ENCODE assay signal across 15 cellular contexts in the genomic region with DNA sequence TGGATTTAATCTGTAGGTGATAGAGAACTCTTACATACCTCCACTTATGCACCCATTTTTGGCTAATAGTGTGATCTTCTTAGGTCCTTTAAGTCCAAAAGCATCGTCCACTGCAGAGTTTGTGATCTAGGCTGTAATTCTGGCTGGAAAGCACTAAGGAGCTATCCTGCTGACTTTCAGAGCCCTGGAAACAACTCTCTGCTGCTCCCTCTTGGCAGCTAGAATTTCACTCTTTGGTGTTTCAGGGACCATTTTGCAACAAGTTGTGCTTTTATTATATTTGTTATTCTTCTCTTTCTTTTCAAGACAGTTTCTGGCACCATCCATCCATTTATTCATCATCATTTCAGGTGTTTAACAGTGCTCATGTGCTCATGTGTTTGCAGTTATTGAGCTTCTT.
DNase-seq lines count a peak whose midpoint lies in the region; ATAC-seq and TF ChIP-seq lines count a peak whose summit lies in the region.
"Had no signal": no experiment of that assay in that cellular context is flagged by ENCODE, and none has a peak within 500 bp of the region (broad histone marks: within the 10 kb centered on the region; RNA-seq: fewer than 3 reads in every experiment).

No MANE protein-coding gene starts in this region.

- H2BK5ac ChIP-seq in IMR-90 (ENCODE audit: low read depth, low read length, poor library complexity, severe bottlenecking) = no peak overlapping the region

- WGBS in IMR-90 (ENCODE audit: extremely low coverage in 2 of 2, insufficient read length in 1 of 2), 2 experiments = no CpG with 5 or more reads among the region's 1 CpG

- TF ChIP-seq POLR2A in IMR-90 (IDR thresholded peaks at IDR 0.05; ENCODE audit: low read depth, low read length) = no peak

- in situ Hi-C loops in IMR-90 (cut with MboI; ENCODE audit: low sequenced_read_pairs) = no loop called here

- no TSS peak for BruUV-seq in IMR-90 (replicated peaks; lab: Mats Ljungman, UMichigan)

- H3K9ac ChIP-seq in IMR-90 (ENCODE audit: low read depth, low read length) = no peak overlapping the region

- H3K9me3 Mint-ChIP-seq in nephron = no peaks in the 10 kb centered on the region

- no peak overlapping the region for H2BK120ac ChIP-seq in IMR-90 (ENCODE audit: low read depth, low read length)

- H3K36me3 Mint-ChIP-seq in nephron (ENCODE audit: low read depth) = no peaks in the 10 kb centered on the region

- H4K8ac ChIP-seq in IMR-90 (ENCODE audit: low read depth in 2 of 2, low read length in 2 of 2) = no peak overlapping the region

- H4K5ac ChIP-seq in IMR-90 (ENCODE audit: low read depth, low read length) = no peak overlapping the region

- H3K27me3 ChIP-seq in IMR-90 (ENCODE audit: control insufficient read depth, insufficient read depth, low read length) = no peaks in the 10 kb centered on the region

- H3K27ac Mint-ChIP-seq in nephron = no peak overlapping the region

- H3K4me1 Mint-ChIP-seq in nephron = no peaks in the 10 kb centered on the region
- H3K4me1 Mint-ChIP-seq: central memory CD8-positive, alpha-beta T cell had no signal

- H3K9me1 ChIP-seq in IMR-90 (ENCODE audit: insufficient read depth, low read length) = no peaks in the 10 kb centered on the region

- intact Hi-C loops in IMR-90 (cut with micrococcal nuclease) = loop anchor here (1.0 kb wide), 1 partner anchor 104 kb away; no protein-coding TSS in a partner anchor

- H3K27me3 Mint-ChIP-seq in nephron (ENCODE audit: low read depth) = no peaks in the 10 kb centered on the region
- H3K27me3 Mint-ChIP-seq: central memory CD8-positive, alpha-beta T cell had no signal

- no peaks in the 10 kb centered on the region for H3K4me1 ChIP-seq in IMR-90 (ENCODE audit: control insufficient read depth, insufficient read depth, low read length)

- H2AK5ac ChIP-seq in IMR-90 (ENCODE audit: low read depth, low read length) = no peak overlapping the region

- POLR2A ChIA-PET in IMR-90 (lab: Charles Lee; ENCODE audit: unreplicated experiment) = no interaction called here

- no peak for TF ChIP-seq RAD21 in IMR-90 (IDR thresholded peaks at IDR 0.05; ENCODE audit: low read length)

- H3K56ac ChIP-seq in IMR-90 (ENCODE audit: extremely low read depth, insufficient read depth, low read length) = no peak overlapping the region

- DNase-seq in COLO829 (ENCODE audit: low spot score) (peak; percentile 22), IMR-90 (peak; percentile 2), choroid plexus epithelial cell (ENCODE audit: low read depth) (peak; percentile 11), kidney tubule cell (ENCODE audit: low spot score) (no peak), EL (no peak), nucleus accumbens (lab: John Stamatoyannopoulos, UW) (no peak)
- no peak for DNase-seq in stimulated activated CD4-positive, alpha-beta T cell treated with anti-CD3 and anti-CD28 coated beads, Interleukin-2, amount 100 ng/mL, for 48 hours
- DNase-seq: activated CD8-positive, alpha-beta memory T cell treated with anti-CD3 and anti-CD28 coated beads for 24 hours; activated naive CD4-positive, alpha-beta T cell treated with Interleukin-2 at 50 U/mL for 16 hours; NCI-H345; retina; substantia nigra had no signal

- CTCF ChIA-PET in IMR-90 (lab: Yijun Ruan, JAX) = no interaction called here

- no peak overlapping the region for H3K23ac ChIP-seq in IMR-90 (ENCODE audit: low read depth, low read length)

- no peak overlapping the region for H3K27ac ChIP-seq in IMR-90 (ENCODE audit: insufficient read depth, low read length)
- H3K27ac ChIP-seq: RWPE1 had no signal

- no peak overlapping the region for H3K14ac ChIP-seq in IMR-90 (replicated peaks; ENCODE audit: low read depth, low read length)

- H3K79me1 ChIP-seq in IMR-90 (ENCODE audit: low read depth in 1 of 2, low read length in 2 of 2) = no peaks in the 10 kb centered on the region

- H2BK15ac ChIP-seq in IMR-90 (ENCODE audit: low read depth, low read length) = no peak overlapping the region

- no peak overlapping the region for H3K4me2 ChIP-seq in IMR-90 (ENCODE audit: low read depth, low read length)

- no peak overlapping the region for H2BK20ac ChIP-seq in IMR-90 (ENCODE audit: low read depth, low read length)

- ATAC-seq in IMR-90 (ENCODE audit: low read depth) = peak; percentile 51; the same call in 1 of the 2 replicates

- no peak overlapping the region for H3K18ac ChIP-seq in IMR-90 (ENCODE audit: low read depth, low read length)

- no peak overlapping the region for H2AFZ ChIP-seq in IMR-90 (replicated peaks; ENCODE audit: low read length, poor library complexity)

- H4K91ac ChIP-seq in IMR-90 (ENCODE audit: insufficient read depth, low read depth, low read length) = no peak overlapping the region

- 0 out of 2 replicates have a peak, but pooled peaks cover 3% of the 10 kb centered on the region for H3K9me3 ChIP-seq in IMR-90 (ENCODE audit: control insufficient read depth, insufficient read depth, low read length)

- no peaks in the 10 kb centered on the region for H3K36me3 ChIP-seq in IMR-90 (ENCODE audit: control insufficient read depth, insufficient read depth, low read length)

- no peak overlapping the region for H3K4me3 Mint-ChIP-seq in nephron
- H3K4me3 Mint-ChIP-seq: central memory CD8-positive, alpha-beta T cell had no signal

- H2AK9ac ChIP-seq in IMR-90 (replicated peaks; ENCODE audit: low read depth, low read length, poor library complexity) = no peak overlapping the region

- H4K20me1 ChIP-seq in IMR-90 (ENCODE audit: insufficient read depth, low read length) = no peaks in the 10 kb centered on the region

- dilution Hi-C loops in IMR-90 (cut with HindIII; ENCODE audit: low sequenced_read_pairs, unreplicated experiment) = no loop called here

- H3K4me3 ChIP-seq in IMR-90 (ENCODE audit: insufficient read depth, low read depth, low read length) (no peak overlapping the region), choroid plexus epithelial cell (ENCODE audit: low read depth, low read length) (no peak overlapping the region)

- no peak overlapping the region for H3K4ac ChIP-seq in IMR-90 (ENCODE audit: low read depth, low read length)

- TF ChIP-seq CTCF in IMR-90 (conservative IDR thresholded peaks at IDR 0.05; ENCODE audit: low read depth, low read length) (peak; percentile 27; the same call in 1 of the 2 replicates), choroid plexus epithelial cell (conservative IDR thresholded peaks at IDR 0.05; ENCODE audit: low read depth, low read length) (no peak), nephron (IDR thresholded peaks at IDR 0.05; ENCODE audit: unreplicated experiment in 3 of 3) (peak; percentile 17 to 26 (median 18))

TF ChIP-seq in IMR-90, 13 proteins besides CTCF, POLR2A, EP300 and RAD21:
- TF ChIP-seq MAZ (IDR thresholded peaks at IDR 0.05; ENCODE audit: borderline replicate concordance, low read depth, low read length) = no peak
- TF ChIP-seq, protein P1, sequence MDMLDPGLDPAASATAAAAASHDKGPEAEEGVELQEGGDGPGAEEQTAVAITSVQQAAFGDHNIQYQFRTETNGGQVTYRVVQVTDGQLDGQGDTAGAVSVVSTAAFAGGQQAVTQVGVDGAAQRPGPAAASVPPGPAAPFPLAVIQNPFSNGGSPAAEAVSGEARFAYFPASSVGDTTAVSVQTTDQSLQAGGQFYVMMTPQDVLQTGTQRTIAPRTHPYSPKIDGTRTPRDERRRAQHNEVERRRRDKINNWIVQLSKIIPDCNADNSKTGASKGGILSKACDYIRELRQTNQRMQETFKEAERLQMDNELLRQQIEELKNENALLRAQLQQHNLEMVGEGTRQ (IDR thresholded peaks at IDR 0.05; ENCODE audit: low read depth, low read length) = no peak
- TF ChIP-seq, protein P2, sequence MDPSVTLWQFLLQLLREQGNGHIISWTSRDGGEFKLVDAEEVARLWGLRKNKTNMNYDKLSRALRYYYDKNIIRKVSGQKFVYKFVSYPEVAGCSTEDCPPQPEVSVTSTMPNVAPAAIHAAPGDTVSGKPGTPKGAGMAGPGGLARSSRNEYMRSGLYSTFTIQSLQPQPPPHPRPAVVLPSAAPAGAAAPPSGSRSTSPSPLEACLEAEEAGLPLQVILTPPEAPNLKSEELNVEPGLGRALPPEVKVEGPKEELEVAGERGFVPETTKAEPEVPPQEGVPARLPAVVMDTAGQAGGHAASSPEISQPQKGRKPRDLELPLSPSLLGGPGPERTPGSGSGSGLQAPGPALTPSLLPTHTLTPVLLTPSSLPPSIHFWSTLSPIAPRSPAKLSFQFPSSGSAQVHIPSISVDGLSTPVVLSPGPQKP (IDR thresholded peaks at IDR 0.05; ENCODE audit: borderline replicate concordance, low read depth, low read length) = no peak
- TF ChIP-seq SMC3 (IDR thresholded peaks at IDR 0.05; ENCODE audit: low read depth, low read length) = no peak
- TF ChIP-seq RCOR1 (IDR thresholded peaks at IDR 0.05; ENCODE audit: insufficient replicate concordance, low read length) = no peak
- no peak for TF ChIP-seq BHLHE40 (IDR thresholded peaks at IDR 0.05; ENCODE audit: low read depth, low read length)
- TF ChIP-seq MAFK (IDR thresholded peaks at IDR 0.05; ENCODE audit: low read depth, low read length) = no peak
- no peak for TF ChIP-seq CEBPB (IDR thresholded peaks at IDR 0.05; ENCODE audit: low read depth, low read length)
- TF ChIP-seq CHD1 (IDR thresholded peaks at IDR 0.05; ENCODE audit: low read depth, low read length) = no peak

Comparison
In these comparisons a context has a peak if more than half of its experiments do, and no peak if none do; other contexts are left out.
1. DNase-seq: peak in COLO829 (single experiment), IMR-90 (single experiment) and choroid plexus epithelial cell (single experiment); none in kidney tubule cell (single experiment), EL (single experiment), nucleus accumbens (0 of 56) and stimulated activated CD4-positive, alpha-beta T cell treated with anti-CD3 and anti-CD28 coated beads, Interleukin-2, amount 100 ng/mL, for 48 hours (0 of 2).